In the genomic region with DNA sequence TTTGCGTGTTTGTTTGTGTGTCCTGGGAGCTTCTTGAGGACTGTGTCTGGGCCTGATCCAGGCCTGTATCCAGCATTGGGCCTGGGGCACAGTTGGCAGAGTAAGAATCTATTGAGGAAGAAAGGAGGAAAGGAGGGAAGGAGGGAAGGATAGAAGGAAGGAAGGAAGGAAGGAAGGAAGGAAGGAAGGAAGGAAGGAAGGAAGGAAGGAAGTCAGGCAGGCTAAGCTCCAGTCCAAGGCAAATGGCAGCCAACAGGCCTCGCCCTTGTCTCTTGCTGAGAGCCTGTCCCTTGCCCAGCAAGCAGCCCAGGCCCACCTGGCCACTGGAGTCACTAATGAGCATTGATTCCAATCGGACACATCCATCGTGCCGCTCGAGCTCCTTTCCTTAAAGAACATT, we compare ENCODE assay signal across 20 cellular contexts.
"Had no signal": no experiment of that assay in that cellular context is flagged by ENCODE, and none has a peak within 500 bp of the region (broad histone marks: within the 10 kb centered on the region; RNA-seq: fewer than 3 reads in every experiment).

No MANE protein-coding gene starts in this region.

- H3K27me3 Mint-ChIP-seq: naive thymus-derived CD8-positive, alpha-beta T cell; stimulated activated naive CD8-positive, alpha-beta T cell treated with anti-CD3 and anti-CD28 coated beads, Interleukin-15, Interleukin-2, amounts not matched to agents 100 ng/mL and 50 ng/mL, for 24 hours had no signal

- H3K27me3 ChIP-seq: gastrocnemius medialis, heart right ventricle, pancreas, right lobe of liver, upper lobe of left lung, vagina had no signal

- DNase-seq: cortex of kidney; effector CD8-positive, alpha-beta T cell; gastrocnemius medialis; heart right ventricle; hypothalamus; mucosa of descending colon; naive thymus-derived CD8-positive, alpha-beta T cell; nucleus accumbens; psoas muscle; retina; stimulated activated CD4-positive, alpha-beta T cell treated with anti-CD3 and anti-CD28 coated beads, Interleukin-2, amount 100 ng/mL, for 24 hours; tibial artery; upper lobe of left lung had no signal

- ATAC-seq: esophagus mucosa; gastrocnemius medialis; heart right ventricle; left lobe of liver; mucosa of descending colon; naive thymus-derived CD8-positive, alpha-beta T cell; pancreas; psoas muscle; right lobe of liver had no signal

- H3K9me3 ChIP-seq: gastrocnemius medialis, pancreas, psoas muscle, right lobe of liver, vagina had no signal

- H3K4me3 Mint-ChIP-seq: naive thymus-derived CD8-positive, alpha-beta T cell; stimulated activated naive CD8-positive, alpha-beta T cell treated with anti-CD3 and anti-CD28 coated beads, Interleukin-15, Interleukin-2, amounts not matched to agents 100 ng/mL and 50 ng/mL, for 24 hours had no signal

- H3K4me1 ChIP-seq: gastrocnemius medialis, heart right ventricle, pancreas, psoas muscle, right lobe of liver, tibial artery, upper lobe of left lung, vagina had no signal

- H3K4me3 ChIP-seq: dorsolateral prefrontal cortex, gastrocnemius medialis, heart right ventricle, mucosa of descending colon, pancreas, psoas muscle, right lobe of liver, tibial artery, upper lobe of left lung, vagina had no signal

- H3K27ac ChIP-seq: dorsolateral prefrontal cortex, gastrocnemius medialis, heart right ventricle, pancreas, psoas muscle, right lobe of liver, tibial artery, upper lobe of left lung, vagina had no signal

- H3K36me3 ChIP-seq: gastrocnemius medialis, heart right ventricle, pancreas, right lobe of liver, tibial artery, upper lobe of left lung, vagina had no signal

- H3K27ac Mint-ChIP-seq: stimulated activated naive CD8-positive, alpha-beta T cell treated with anti-CD3 and anti-CD28 coated beads, Interleukin-15, Interleukin-2, amounts not matched to agents 100 ng/mL and 50 ng/mL, for 24 hours had no signal
